1 cellular context compared by ENCODE assay signal in genomic region chr10:122374246-122374858, GRCh38.
TF ChIP-seq lines count a peak whose summit lies in the region.

Gene PLEKHA1, plus strand, starts transcription at chr10:122374708. Its CDS starts 18,493 bp downstream, at chr10:122393201.

TF ChIP-seq in HepG2, 621 proteins besides CTCF, POLR2A, EP300 and RAD21 (continued from another document):
- TF ChIP-seq ZSCAN30 (CRISPR knock-in tag; IDR thresholded peaks at IDR 0.05) (no peak), FOXJ3 (CRISPR knock-in tag; IDR thresholded peaks at IDR 0.05; ENCODE audit: borderline replicate concordance) (no peak), PRMT3 (CRISPR knock-in tag; IDR thresholded peaks at IDR 0.05; ENCODE audit: borderline replicate concordance, low read depth) (0 out of 2 replicates have a peak, but pooled peaks have one; percentile 40), KLF16 (CRISPR knock-in tag; IDR thresholded peaks at IDR 0.05) (no peak), ATF5 (CRISPR knock-in tag; IDR thresholded peaks at IDR 0.05; ENCODE audit: low read depth) (no peak), ESRRA (CRISPR knock-in tag; IDR thresholded peaks at IDR 0.05; ENCODE audit: low read depth) (no peak)
